8 cellular contexts compared by ENCODE assay signal in the genomic region with DNA sequence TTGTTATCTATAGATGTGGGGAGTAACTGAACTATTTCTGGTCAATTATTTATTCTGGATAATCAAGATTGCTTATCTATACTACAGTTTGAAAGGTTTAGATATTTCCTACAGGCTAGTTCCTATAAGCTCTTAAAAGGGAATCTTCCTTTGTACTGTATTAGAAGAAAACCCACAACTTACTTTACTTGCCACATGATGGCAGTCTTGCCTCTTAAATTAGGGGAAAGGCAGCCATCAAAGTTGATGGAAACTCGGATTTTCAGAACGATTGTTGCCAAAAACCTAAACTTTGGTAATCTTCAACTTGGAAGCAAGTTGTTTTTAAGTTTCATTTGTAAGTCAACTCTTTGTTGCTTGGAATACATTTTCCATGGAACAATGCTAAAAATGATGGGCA.
DNase-seq lines count a peak whose midpoint lies in the region; ATAC-seq, FAIRE-seq and TF ChIP-seq lines count a peak whose summit lies in the region.
"Not testable (repeated sequence)": the region's sequence is repeated elsewhere in the genome, so short reads cannot be mapped to it uniquely, and the experiment has no call there.

No MANE protein-coding gene starts in this region.

- not testable (repeated sequence) for H3K27me3 ChIP-seq in CD8-positive, alpha-beta T cell (ENCODE audit: insufficient read depth, low read length)

- not testable (repeated sequence) for H3K9me3 ChIP-seq in CD8-positive, alpha-beta T cell (ENCODE audit: low read length)

- not testable (repeated sequence) for H3K36me3 ChIP-seq in CD8-positive, alpha-beta T cell (ENCODE audit: insufficient read depth, low read length)

- CTCF ChIA-PET in CD8-positive, alpha-beta T cell (lab: Charles Lee) = interaction anchor here (0.7 kb wide), 1 partner anchor 129 kb away, joined by 3 read pairs; no protein-coding TSS in a partner anchor

- POLR2A ChIA-PET in CD8-positive, alpha-beta T cell (lab: Charles Lee) = not testable (repeated sequence)

- H3K27ac ChIP-seq in CD8-positive, alpha-beta T cell (ENCODE audit: low read depth, low read length) = not testable (repeated sequence)

- H3K4me1 ChIP-seq in CD8-positive, alpha-beta T cell (ENCODE audit: insufficient read depth, low read length) = not testable (repeated sequence)

- DNase-seq in CD8-positive, alpha-beta T cell = peak in 2 of 7 experiments; percentile 6 to 15
- DNase-seq in M059J (ENCODE audit: low read depth) (peak; percentile 32), RCC 7860 (ENCODE audit: low spot score) (peak; percentile 33), amniotic epithelial cell (ENCODE audit: low read depth) (peak; percentile 18), fibroblast of peridontal ligament (ENCODE audit: extremely low read depth) (peak; percentile 51), medulla oblongata (ENCODE audit: extremely low spot score) (peak; percentile 20)
- not testable (repeated sequence) for DNase-seq in stimulated activated naive CD8-positive, alpha-beta T cell treated with anti-CD3 and anti-CD28 coated beads, Interleukin-15, amount 100 ng/mL, for 72 hours

- H3K4me1 Mint-ChIP-seq in CD8-positive, alpha-beta T cell (ENCODE audit: low read depth); stimulated activated naive CD8-positive, alpha-beta T cell treated with anti-CD3 and anti-CD28 coated beads, Interleukin-15, amount 100 ng/mL, for 72 hours: not testable (repeated sequence)

- not testable (repeated sequence) for H3K4me3 ChIP-seq in CD8-positive, alpha-beta T cell (ENCODE audit: low read depth, low read length)

- H3K9me3 Mint-ChIP-seq in CD8-positive, alpha-beta T cell; stimulated activated naive CD8-positive, alpha-beta T cell treated with anti-CD3 and anti-CD28 coated beads, Interleukin-15, amount 100 ng/mL, for 72 hours: not testable (repeated sequence)

- H3K27me3 Mint-ChIP-seq in CD8-positive, alpha-beta T cell (ENCODE audit: low read depth); stimulated activated naive CD8-positive, alpha-beta T cell treated with anti-CD3 and anti-CD28 coated beads, Interleukin-15, amount 100 ng/mL, for 72 hours: not testable (repeated sequence)

- peak; percentile 94 for FAIRE-seq in RCC 7860 (lab: Jason Lieb, UNC)

- H3K36me3 Mint-ChIP-seq in CD8-positive, alpha-beta T cell = peaks cover 27% of the 10 kb centered on the region

- ATAC-seq in CD8-positive, alpha-beta T cell = peak; percentile 65
- peak; percentile 79 for ATAC-seq in GM21723 (IDR thresholded peaks at IDR 0.05; ENCODE audit: unreplicated experiment)
- peak; percentile 65 for ATAC-seq in stimulated activated naive CD8-positive, alpha-beta T cell treated with anti-CD3 and anti-CD28 coated beads, Interleukin-15, amount 100 ng/mL, for 72 hours

- H3K27ac Mint-ChIP-seq in CD8-positive, alpha-beta T cell; stimulated activated naive CD8-positive, alpha-beta T cell treated with anti-CD3 and anti-CD28 coated beads, Interleukin-15, amount 100 ng/mL, for 72 hours: not testable (repeated sequence)

- intact Hi-C loops in CD8-positive, alpha-beta T cell (cut with DNase I, micrococcal nuclease) = loop anchor here in 1 of 2 experiments (2.0 kb wide), 1 partner anchor 1506 kb away; no protein-coding TSS in a partner anchor

- TF ChIP-seq CTCF in CD8-positive, alpha-beta T cell (IDR thresholded peaks at IDR 0.05) = peak; percentile 52

- not testable (repeated sequence) for H3K4me3 Mint-ChIP-seq in CD8-positive, alpha-beta T cell; stimulated activated naive CD8-positive, alpha-beta T cell treated with anti-CD3 and anti-CD28 coated beads, Interleukin-15, amount 100 ng/mL, for 72 hours
